24 cellular contexts compared by ENCODE assay signal in genomic region chr7:139994356-139994755, GRCh38.
DNase-seq lines count a peak whose midpoint lies in the region; ATAC-seq and TF ChIP-seq lines count a peak whose summit lies in the region.
"Had no signal": no experiment of that assay in that cellular context is flagged by ENCODE, and none has a peak within 500 bp of the region (broad histone marks: within the 10 kb centered on the region; RNA-seq: fewer than 3 reads in every experiment).

No MANE protein-coding gene starts in this region.

- no peaks in the 10 kb centered on the region for H3K4me1 Mint-ChIP-seq in activated T-cell treated with anti-CD3 and anti-CD28 coated beads, Interleukin-2, amount 50 U/mL, for 72 hours (ENCODE audit: low read depth)
- H3K4me1 Mint-ChIP-seq: CD8-positive, alpha-beta memory T cell had no signal

- no peak overlapping the region for H3K9ac ChIP-seq in BLaER1 treated with 17β-estradiol and CSF1 and Interleukin-3, amounts not matched to agents 10 nM and 100 nM

- no peak for TF ChIP-seq CTCF in dorsolateral prefrontal cortex (IDR thresholded peaks at IDR 0.05 in 54 of 56, conservative IDR thresholded peaks at IDR 0.05 in 2 of 56; ENCODE audit: low read depth in 1 of 56, partially characterized antibody in 56 of 56)

- no peak overlapping the region for H3K27ac ChIP-seq in BLaER1 treated with 17β-estradiol and CSF1 and Interleukin-3, amounts not matched to agents 10 nM and 100 nM
- H3K27ac ChIP-seq in dorsolateral prefrontal cortex: peak overlapping the region in 58 of 59 donors; percentile 67 to 97 (median 92)
- H3K27ac ChIP-seq: SJSA1 had no signal

- H3K4me3 ChIP-seq in BLaER1 treated with 17β-estradiol and CSF1 and Interleukin-3, amounts not matched to agents 10 nM and 100 nM: no peak overlapping the region
- H3K4me3 ChIP-seq in dorsolateral prefrontal cortex: no peak overlapping the region
- H3K4me3 ChIP-seq: A549, K562, SJSA1 had no signal

- H3K36me3 Mint-ChIP-seq in activated T-cell treated with anti-CD3 and anti-CD28 coated beads, Interleukin-2, amount 50 U/mL, for 72 hours (ENCODE audit: insufficient read depth in 2 of 2): no peaks in the 10 kb centered on the region
- H3K36me3 Mint-ChIP-seq: CD8-positive, alpha-beta memory T cell had no signal

- H3K9me3 Mint-ChIP-seq in activated T-cell treated with anti-CD3 and anti-CD28 coated beads, Interleukin-2, amount 50 U/mL, for 72 hours: no peaks in the 10 kb centered on the region
- H3K9me3 Mint-ChIP-seq: CD8-positive, alpha-beta memory T cell had no signal

- H3K27me3 ChIP-seq in BLaER1 treated with 17β-estradiol and CSF1 and Interleukin-3, amounts not matched to agents 10 nM and 100 nM: no peaks in the 10 kb centered on the region
- H3K27me3 ChIP-seq in dorsolateral prefrontal cortex: no peaks in the 10 kb centered on the region
- H3K27me3 ChIP-seq: SJSA1 had no signal

- intact Hi-C loops in dorsolateral prefrontal cortex (cut with DNase I): loop anchor here in 1 of 2 donors (2.0 to 10.0 kb wide), 3 partner anchors 290 to 650 kb away; partner anchors contain the start of gene FMC1

- H3K27ac Mint-ChIP-seq in activated T-cell treated with anti-CD3 and anti-CD28 coated beads, Interleukin-2, amount 50 U/mL, for 72 hours: no peak overlapping the region
- H3K27ac Mint-ChIP-seq: CD8-positive, alpha-beta memory T cell had no signal

- DNase-seq in dorsolateral prefrontal cortex (no peak), midbrain (lab: John Stamatoyannopoulos, UW) (peak; percentile 40), superior temporal gyrus (ENCODE audit: extremely low spot score) (peak; percentile 66), DMS79 treated with DMSO at 0.1 percent for 48 hours (lab: John Stamatoyannopoulos, UW) (no peak), CD1c-positive myeloid dendritic cell (ENCODE audit: extremely low spot score) (no peak)
- DNase-seq in activated T-cell treated with anti-CD3 and anti-CD28 coated beads, Interleukin-2, amount 50 U/mL, for 72 hours: no peak
- DNase-seq: Calu3; CD8-positive, alpha-beta memory T cell; DMS53; EL; GF-D8; MM.1S; NCI-H1048; NCI-H1417 treated with DMSO at 0.1 percent for 48 hours; NCI-H187; NCI-H2107; NCI-H446 treated with DMSO at 0.1 percent for 48 hours; NCI-H526 treated with DMSO at 0.1 percent for 48 hours had no signal

- H3K4me1 ChIP-seq in BLaER1 treated with 17β-estradiol and CSF1 and Interleukin-3, amounts not matched to agents 10 nM and 100 nM: peaks cover 25 to 52% (median 46%) of the 10 kb centered on the region in 10 experiments
- H3K4me1 ChIP-seq: SJSA1 had no signal

- peaks cover 0 to 3% (median 0%) of the 10 kb centered on the region in 11 experiments; a peak in 2 of 22 replicates for H4K20me1 ChIP-seq in BLaER1 treated with 17β-estradiol and CSF1 and Interleukin-3, amounts not matched to agents 10 nM and 100 nM

- peak overlapping the region in 7 of 11 experiments; percentile 31 to 68 (median 50); a peak in 11 of 22 replicates for H3K4me2 ChIP-seq in BLaER1 treated with 17β-estradiol and CSF1 and Interleukin-3, amounts not matched to agents 10 nM and 100 nM
- H3K4me2 ChIP-seq: A549 had no signal

- H3K4me3 Mint-ChIP-seq in activated T-cell treated with anti-CD3 and anti-CD28 coated beads, Interleukin-2, amount 50 U/mL, for 72 hours: no peak overlapping the region
- H3K4me3 Mint-ChIP-seq: CD8-positive, alpha-beta memory T cell had no signal

- no peaks in the 10 kb centered on the region; a peak in 1 of 22 replicates for H3K36me3 ChIP-seq in BLaER1 treated with 17β-estradiol and CSF1 and Interleukin-3, amounts not matched to agents 10 nM and 100 nM
- H3K36me3 ChIP-seq: SJSA1 had no signal

- no peaks in the 10 kb centered on the region for H3K9me3 ChIP-seq in BLaER1 treated with 17β-estradiol and CSF1 and Interleukin-3, amounts not matched to agents 10 nM and 100 nM (replicated peaks in 1 of 11)
- H3K9me3 ChIP-seq: A549, SJSA1 had no signal

- ATAC-seq in GM19397 (IDR thresholded peaks at IDR 0.05; ENCODE audit: unreplicated experiment): no peak
- no peak for ATAC-seq in activated T-cell treated with anti-CD3 and anti-CD28 coated beads, Interleukin-2, amount 50 U/mL, for 72 hours (replicated peaks in 1 of 2)
- ATAC-seq: A549, K562, Right ventricle myocardium inferior had no signal

- no peaks in the 10 kb centered on the region for H3K27me3 Mint-ChIP-seq in activated T-cell treated with anti-CD3 and anti-CD28 coated beads, Interleukin-2, amount 50 U/mL, for 72 hours (ENCODE audit: low read depth)
- H3K27me3 Mint-ChIP-seq: CD8-positive, alpha-beta memory T cell had no signal

Comparison
In these comparisons a context has a peak if more than half of its experiments do, and no peak if none do; other contexts are left out.
1. H3K27ac ChIP-seq: peak in dorsolateral prefrontal cortex (58 of 59); none in BLaER1 treated with 17β-estradiol and CSF1 and Interleukin-3, amounts not matched to agents 10 nM and 100 nM (0 of 11).
2. DNase-seq: peak in midbrain (single experiment) and superior temporal gyrus (single experiment); none in dorsolateral prefrontal cortex (0 of 10), DMS79 treated with DMSO at 0.1 percent for 48 hours (single experiment), activated T-cell treated with anti-CD3 and anti-CD28 coated beads, Interleukin-2, amount 50 U/mL, for 72 hours (0 of 2) and CD1c-positive myeloid dendritic cell (single experiment).